In the genomic region with DNA sequence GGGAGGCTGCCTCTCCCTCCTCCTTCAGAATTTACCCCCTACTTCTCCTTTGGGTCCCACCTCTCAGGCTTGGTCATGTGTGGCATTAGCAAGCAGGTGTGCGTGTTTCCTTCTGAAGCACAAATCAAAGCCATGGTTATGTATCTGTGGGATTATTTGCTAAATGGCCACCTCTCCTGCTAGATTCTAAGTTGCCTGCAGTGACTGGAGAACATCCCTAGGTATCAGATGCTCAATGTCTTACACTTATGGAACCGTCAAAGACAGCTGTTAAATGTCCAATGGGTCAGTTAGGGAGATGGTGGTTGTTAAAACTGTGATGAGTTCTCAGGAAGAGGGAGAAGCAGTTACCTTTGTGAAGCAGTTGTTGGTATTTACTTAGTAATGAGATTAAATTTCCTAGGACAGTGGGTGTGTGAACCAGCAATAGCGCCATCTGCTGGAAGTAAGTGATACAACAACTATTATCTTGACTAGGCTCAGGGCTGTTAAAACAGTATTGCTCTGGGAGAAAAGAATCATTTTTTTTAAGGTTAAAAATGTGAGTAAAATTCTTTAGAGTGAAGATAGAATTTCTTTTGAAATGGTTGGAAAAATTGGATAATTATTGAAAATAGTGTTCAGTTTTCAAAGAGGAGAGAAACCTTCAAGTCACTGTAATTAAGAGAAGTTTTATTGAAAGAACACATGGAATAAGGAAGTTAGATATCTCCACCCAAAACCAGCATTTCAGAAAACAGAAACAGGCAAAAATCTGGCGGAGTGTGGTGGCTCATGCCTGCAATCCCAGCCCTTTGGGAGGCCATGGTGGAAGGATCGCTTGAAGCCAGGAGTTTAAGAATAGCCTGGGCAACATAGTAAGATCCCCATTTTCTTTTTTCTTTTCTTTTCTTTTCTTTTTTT, we compare ENCODE assay signal across 8 cellular contexts.
DNase-seq lines count a peak whose midpoint lies in the region; ATAC-seq and TF ChIP-seq lines count a peak whose summit lies in the region.

No MANE protein-coding gene starts in this region.

- H3K4me1 ChIP-seq in heart left ventricle (peaks cover 0 to 42% (median 3%) of the 10 kb centered on the region in 12 donors), prostate gland (replicated peaks) (no peaks in the 10 kb centered on the region)

- no peaks in the 10 kb centered on the region for H3K9me3 Mint-ChIP-seq in activated T-helper 17 cell treated with anti-CD3 and anti-CD28 coated beads, Interleukin-2, amount 50 U/mL, for 72 hours
- H3K9me3 Mint-ChIP-seq in activated T-helper 2 cell treated with anti-CD3 and anti-CD28 coated beads, Interferon-gamma antibody, Interleukin-2, Interleukin-4, amounts not matched to agents 10 μg/mL and 5 μg/mL and 100 μg/mL, durations not matched to agents 14 hours and 24 hours and 36 hours: no peaks in the 10 kb centered on the region

- peak; percentile 69 for DNase-seq in DMS 273 (lab: John Stamatoyannopoulos, UW; ENCODE audit: unreplicated experiment)
- DNase-seq in NCI-H510A (lab: John Stamatoyannopoulos, UW): peak; percentile 6
- DNase-seq in heart left ventricle: peak in 1 of 5 donors; percentile 24
- peak; percentile 62 for DNase-seq in prostate gland (ENCODE audit: low spot score)
- DNase-seq in activated T-helper 2 cell treated with anti-CD3 and anti-CD28 coated beads, Interferon-gamma antibody, Interleukin-2, Interleukin-4, amounts not matched to agents 10 μg/mL and 5 μg/mL and 100 μg/mL, durations not matched to agents 14 hours and 24 hours and 36 hours (ENCODE audit: low spot score): no peak

- ATAC-seq in GM19035 (IDR thresholded peaks at IDR 0.05; ENCODE audit: unreplicated experiment): peak; percentile 81
- ATAC-seq in HG03378 (IDR thresholded peaks at IDR 0.05; ENCODE audit: unreplicated experiment): peak; percentile 84
- peak; percentile 59 for ATAC-seq in activated T-helper 17 cell treated with anti-CD3 and anti-CD28 coated beads, Interleukin-2, amount 50 U/mL, for 72 hours (replicated peaks)
- ATAC-seq in heart left ventricle: peak; percentile 55 to 80 (median 78)

- no peaks in the 10 kb centered on the region for H3K27me3 Mint-ChIP-seq in activated T-helper 17 cell treated with anti-CD3 and anti-CD28 coated beads, Interleukin-2, amount 50 U/mL, for 72 hours
- H3K27me3 Mint-ChIP-seq in activated T-helper 2 cell treated with anti-CD3 and anti-CD28 coated beads, Interferon-gamma antibody, Interleukin-2, Interleukin-4, amounts not matched to agents 10 μg/mL and 5 μg/mL and 100 μg/mL, durations not matched to agents 14 hours and 24 hours and 36 hours (ENCODE audit: low read depth): peaks cover 8% of the 10 kb centered on the region

- H3K27me3 ChIP-seq in heart left ventricle (no peaks in the 10 kb centered on the region), prostate gland (replicated peaks; ENCODE audit: insufficient read depth) (no peaks in the 10 kb centered on the region)

- H3K4me1 Mint-ChIP-seq in activated T-helper 17 cell treated with anti-CD3 and anti-CD28 coated beads, Interleukin-2, amount 50 U/mL, for 72 hours: peaks cover 20% of the 10 kb centered on the region
- H3K4me1 Mint-ChIP-seq in activated T-helper 2 cell treated with anti-CD3 and anti-CD28 coated beads, Interferon-gamma antibody, Interleukin-2, Interleukin-4, amounts not matched to agents 10 μg/mL and 5 μg/mL and 100 μg/mL, durations not matched to agents 14 hours and 24 hours and 36 hours (ENCODE audit: low read depth): peaks cover 50% of the 10 kb centered on the region

- H3K4me3 ChIP-seq in heart left ventricle (no peak overlapping the region), prostate gland (no peak overlapping the region)

- TF ChIP-seq CTCF in heart left ventricle (IDR thresholded peaks at IDR 0.05) (peak; percentile 77 to 92 (median 85)), prostate gland (IDR thresholded peaks at IDR 0.05) (peak; percentile 85 to 99 (median 93))

- H3K27ac Mint-ChIP-seq in activated T-helper 17 cell treated with anti-CD3 and anti-CD28 coated beads, Interleukin-2, amount 50 U/mL, for 72 hours: no peak overlapping the region
- H3K27ac Mint-ChIP-seq in activated T-helper 2 cell treated with anti-CD3 and anti-CD28 coated beads, Interferon-gamma antibody, Interleukin-2, Interleukin-4, amounts not matched to agents 10 μg/mL and 5 μg/mL and 100 μg/mL, durations not matched to agents 14 hours and 24 hours and 36 hours: no peak overlapping the region

- no peaks in the 10 kb centered on the region for H3K36me3 Mint-ChIP-seq in activated T-helper 17 cell treated with anti-CD3 and anti-CD28 coated beads, Interleukin-2, amount 50 U/mL, for 72 hours (ENCODE audit: low read depth)
- H3K36me3 Mint-ChIP-seq in activated T-helper 2 cell treated with anti-CD3 and anti-CD28 coated beads, Interferon-gamma antibody, Interleukin-2, Interleukin-4, amounts not matched to agents 10 μg/mL and 5 μg/mL and 100 μg/mL, durations not matched to agents 14 hours and 24 hours and 36 hours (ENCODE audit: low read depth): no peaks in the 10 kb centered on the region

- no peak overlapping the region for H3K4me3 Mint-ChIP-seq in activated T-helper 17 cell treated with anti-CD3 and anti-CD28 coated beads, Interleukin-2, amount 50 U/mL, for 72 hours
- H3K4me3 Mint-ChIP-seq in activated T-helper 2 cell treated with anti-CD3 and anti-CD28 coated beads, Interferon-gamma antibody, Interleukin-2, Interleukin-4, amounts not matched to agents 10 μg/mL and 5 μg/mL and 100 μg/mL, durations not matched to agents 14 hours and 24 hours and 36 hours (ENCODE audit: low read depth): no peak overlapping the region

- H3K36me3 ChIP-seq in heart left ventricle (no peaks in the 10 kb centered on the region), prostate gland (no peaks in the 10 kb centered on the region)

- H3K27ac ChIP-seq in heart left ventricle (peak overlapping the region in 1 of 12 donors; percentile 67), prostate gland (no peak overlapping the region)

- H3K9me3 ChIP-seq in heart left ventricle (no peaks in the 10 kb centered on the region), prostate gland (no peaks in the 10 kb centered on the region)

- intact Hi-C loops in heart left ventricle (cut with DNase I): loop anchor here (1.0 to 10.0 kb wide), 20 partner anchors 65 to 558 kb away; partner anchors contain the start of gene ZFAND5 (in 3 of the 10)
- intact Hi-C loops in prostate gland (cut with DNase I): loop anchor here (2.0 to 5.0 kb wide), 2 partner anchors 232 to 300 kb away; no protein-coding TSS in a partner anchor
- intact Hi-C loops in activated T-helper 2 cell treated with anti-CD3 and anti-CD28 coated beads, Interferon-gamma antibody, Interleukin-2, Interleukin-4, amounts not matched to agents 10 μg/mL and 5 μg/mL and 100 μg/mL, durations not matched to agents 14 hours and 24 hours and 36 hours (cut with micrococcal nuclease): loop anchor here (1.0 to 10.0 kb wide), 7 partner anchors 35 to 311 kb away; partner anchors contain the start of gene ZFAND5

- 41 to 43% (median 43%) methylated on average over 5 of the region's 5 CpGs for whole genome bisulfite sequencing in heart left ventricle, 4 donors
- WGBS in prostate gland: 49% methylated on average over 5 of the region's 5 CpGs

- TF ChIP-seq POLR2A in heart left ventricle (IDR thresholded peaks at IDR 0.05) (no peak), prostate gland (IDR thresholded peaks at IDR 0.05) (no peak)
